Comparison of ENCODE assay signal across 30 cellular contexts in the genomic region with DNA sequence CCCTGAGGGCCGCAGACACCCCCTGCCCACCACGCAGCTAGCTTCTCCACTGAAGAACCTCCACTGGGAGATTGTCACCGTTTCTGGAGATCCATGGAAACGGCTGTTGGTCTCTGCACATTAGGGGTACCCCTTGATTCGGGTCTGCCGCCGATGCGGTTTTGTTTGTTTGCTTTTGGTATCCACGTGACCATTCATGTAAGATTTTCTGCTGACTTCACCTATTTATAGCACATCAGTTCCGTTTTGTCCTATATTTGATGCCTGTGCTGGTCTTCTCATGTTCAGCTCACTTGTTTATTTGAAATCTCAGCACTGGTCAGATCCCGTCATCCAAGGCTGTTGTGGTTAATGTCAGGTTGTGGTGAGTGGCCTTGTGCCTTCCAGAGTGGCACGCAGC.
"Had no signal": no experiment of that assay in that cellular context is flagged by ENCODE, and none has a peak within 500 bp of the region (broad histone marks: within the 10 kb centered on the region; RNA-seq: fewer than 3 reads in every experiment).

No MANE protein-coding gene starts in this region.

- ATAC-seq: activated T-cell treated with anti-CD3 and anti-CD28 coated beads, Interleukin-2, amount 50 U/mL, for 4 hours; activated T-helper 17 cell treated with anti-CD3 and anti-CD28 coated beads, Interleukin-2, amount 50 U/mL, for 72 hours; effector memory CD8-positive, alpha-beta T cell; gastroesophageal sphincter; WTC11 had no signal

- H3K9me3 ChIP-seq: esophagus squamous epithelium, gastroesophageal sphincter had no signal

- H3K4me3 ChIP-seq: esophagus squamous epithelium, gastroesophageal sphincter had no signal

- DNase-seq: activated CD4-positive, alpha-beta memory T cell treated with anti-CD3 and anti-CD28 coated beads, Interleukin-2, amount 10 ng/mL, durations not matched to agents 7 days and 5 days; activated CD4-positive, alpha-beta T cell treated with anti-CD3 and anti-CD28 coated beads for 1 hour; activated CD4-positive, alpha-beta T cell treated with anti-CD3 and anti-CD28 coated beads for 4 hours; activated CD4-positive, alpha-beta T cell treated with anti-CD3 and anti-CD28 coated beads, Interleukin-2, amount 10 ng/mL, durations not matched to agents 7 days and 5 days; activated CD4-positive, alpha-beta T cell treated with anti-CD3 and anti-CD28 coated beads, Interleukin-2, amount 50 U/mL, for 4 hours; activated CD8-positive, alpha-beta memory T cell treated with anti-CD3 and anti-CD28 coated beads for 24 hours; activated effector memory CD4-positive, alpha-beta T cell treated with Interleukin-2 at 50 U/mL for 16 hours; activated gamma-delta T cell treated with Interleukin-2 at 50 U/mL for 16 hours; activated naive CD4-positive, alpha-beta T cell treated with anti-CD3 and anti-CD28 coated beads, Interleukin-2, amount 50 U/mL, for 16 hours; activated naive CD4-positive, alpha-beta T cell treated with Interleukin-2 at 50 U/mL for 16 hours; activated T-cell treated with anti-CD3 and anti-CD28 coated beads, Interleukin-2, amount 50 U/mL, for 4 hours; amniotic stem cell; anterior cingulate cortex; brain microvascular endothelial cell; caudate nucleus; cortex of kidney; dermis blood vessel endothelial cell; effector CD4-positive, alpha-beta T cell; effector memory CD8-positive, alpha-beta T cell; esophagus squamous epithelium; foreskin melanocyte; T-helper 2 cell had no signal

- FAIRE-seq: astrocyte, colon, endothelial cell of umbilical vein had no signal

- H3K27ac ChIP-seq: brain microvascular endothelial cell, epithelial cell of prostate, esophagus squamous epithelium, gastroesophageal sphincter, VCaP had no signal

- H3K4me1 ChIP-seq: gastroesophageal sphincter had no signal

- H3K27me3 ChIP-seq: brain microvascular endothelial cell, esophagus squamous epithelium, gastroesophageal sphincter had no signal
